ENCODE assay signal across 7 cellular contexts in the genomic region with DNA sequence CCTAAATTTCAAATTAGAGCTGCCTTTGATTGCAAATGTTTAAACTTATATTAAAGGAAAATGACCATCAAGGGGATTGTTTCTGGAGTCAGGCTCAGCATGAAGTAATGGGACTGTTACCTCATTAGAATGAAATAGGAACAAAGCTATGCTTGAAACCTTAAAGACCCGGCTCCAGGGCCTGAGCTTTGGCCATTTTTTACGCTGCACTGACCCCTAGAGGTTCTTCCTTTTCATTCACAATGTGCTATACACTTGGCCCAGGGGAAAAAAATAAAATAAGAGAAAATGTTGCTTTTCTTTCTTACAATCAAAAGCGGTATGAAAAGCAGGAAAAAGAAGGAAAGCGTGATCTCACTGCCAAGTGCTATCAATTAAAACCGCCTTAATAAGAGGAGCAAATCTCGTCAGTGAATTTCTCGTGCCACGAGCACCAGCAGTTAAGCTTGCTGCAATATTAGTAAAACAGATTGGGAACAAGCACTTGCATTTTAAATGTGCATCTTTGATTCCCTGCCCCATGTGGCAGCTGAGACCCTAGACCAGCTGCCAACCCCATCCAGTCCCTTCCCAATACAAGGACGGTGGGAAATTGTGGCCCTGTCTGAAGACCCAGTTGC.
DNase-seq lines count a peak whose midpoint lies in the region; ATAC-seq lines count a peak whose summit lies in the region.

No MANE protein-coding gene starts in this region.

- H3K79me1 ChIP-seq in mesendoderm (ENCODE audit: low read length) = no peaks in the 10 kb centered on the region

- H3K23ac ChIP-seq in mesendoderm (ENCODE audit: low read length) = no peak overlapping the region

- H3K18ac ChIP-seq in mesendoderm (ENCODE audit: low read length) = no peak overlapping the region

- H3K27ac ChIP-seq in mesendoderm (ENCODE audit: low read depth, low read length) = no peak overlapping the region

- no peak overlapping the region for H2BK15ac ChIP-seq in mesendoderm (replicated peaks; ENCODE audit: low read depth)

- no CpG with 5 or more reads among the region's 9 CpGs for WGBS in mesendoderm (ENCODE audit: extremely low coverage, insufficient coverage, low lambda C conversion rate)

- intact Hi-C loops in posterior vena cava (cut with DNase I) = no loop called here

- no peak overlapping the region for H2AK5ac ChIP-seq in mesendoderm (ENCODE audit: low read length)

- H3K4me2 ChIP-seq in mesendoderm (ENCODE audit: low read length) = no peak overlapping the region

- DNase-seq in GM03348 (ENCODE audit: low spot score) = peak; percentile 71
- peak; percentile 36 for DNase-seq in NOMO-1 treated with dmso at 0.1 percent for 144 hours (lab: John Stamatoyannopoulos, UW; ENCODE audit: unreplicated experiment)
- peak; percentile 72 for DNase-seq in dermis blood vessel endothelial cell
- DNase-seq in mesendoderm = peak; percentile 84
- no peak for DNase-seq in posterior vena cava (ENCODE audit: low spot score)

- H3K9ac ChIP-seq in mesendoderm (ENCODE audit: low read length) = no peak overlapping the region

- no peak overlapping the region for H2BK5ac ChIP-seq in mesendoderm (ENCODE audit: low read length)

- no peaks in the 10 kb centered on the region for H3K27me3 ChIP-seq in mesendoderm (ENCODE audit: insufficient read depth, low read length, poor library complexity)

- no peak overlapping the region for H3K56ac ChIP-seq in mesendoderm (ENCODE audit: low read length)

- no peaks in the 10 kb centered on the region for H3K4me1 ChIP-seq in mesendoderm (ENCODE audit: control insufficient read depth, low read depth, low read length)

- no peak overlapping the region for H3K4ac ChIP-seq in mesendoderm (ENCODE audit: low read depth, low read length)

- H4K8ac ChIP-seq in mesendoderm (ENCODE audit: low read depth, low read length) = no peak overlapping the region

- no peak overlapping the region for H3K4me3 ChIP-seq in mesendoderm (ENCODE audit: low read length)

- no peaks in the 10 kb centered on the region for H3K79me2 ChIP-seq in mesendoderm (ENCODE audit: control insufficient read depth, insufficient read depth, low read length)

- no peak overlapping the region for H2BK120ac ChIP-seq in mesendoderm (ENCODE audit: low read depth, low read length)

- H3K36me3 ChIP-seq in mesendoderm (ENCODE audit: control insufficient read depth, insufficient read depth, low read length) = no peaks in the 10 kb centered on the region

- H4K5ac ChIP-seq in mesendoderm (ENCODE audit: low read length) = no peak overlapping the region

- ATAC-seq in GM21360 (IDR thresholded peaks at IDR 0.05; ENCODE audit: unreplicated experiment) = peak; percentile 53
- ATAC-seq in HG03520 (IDR thresholded peaks at IDR 0.05; ENCODE audit: unreplicated experiment) = peak; percentile 79
